In the genomic region with DNA sequence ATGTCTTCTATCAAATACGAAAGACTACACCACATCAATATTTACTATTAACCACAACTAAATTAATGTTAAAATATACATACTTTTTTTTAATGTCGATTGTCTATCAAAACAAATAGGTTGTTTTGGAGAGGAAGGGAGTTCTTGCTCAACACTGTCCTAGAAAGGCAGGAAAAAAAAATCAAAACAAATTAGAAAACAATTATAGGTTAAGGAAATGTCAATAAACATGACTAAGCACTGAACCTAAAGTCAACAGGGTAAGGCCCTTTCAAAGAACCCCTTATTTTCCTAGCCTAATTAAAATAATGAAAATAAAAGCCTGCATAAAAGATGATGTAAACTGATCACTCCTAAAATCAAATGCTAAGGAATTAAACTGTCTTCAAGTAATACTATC, we compare ENCODE assay signal across 21 cellular contexts.
"Had no signal": no experiment of that assay in that cellular context is flagged by ENCODE, and none has a peak within 500 bp of the region (broad histone marks: within the 10 kb centered on the region; RNA-seq: fewer than 3 reads in every experiment).

No MANE protein-coding gene starts in this region.

- H3K36me3 ChIP-seq: adrenal gland, ascending aorta had no signal

- DNase-seq: activated naive CD4-positive, alpha-beta T cell; activated T-cell treated with anti-CD3 and anti-CD28 coated beads, Interleukin-2, amount 50 U/mL, for 1 hour; adrenal gland; effector memory CD8-positive, alpha-beta T cell; glutamatergic neuron; hippocampal formation; left ventricle myocardium inferior; retina; stimulated activated CD4-positive, alpha-beta T cell treated with anti-CD3 and anti-CD28 coated beads, Interleukin-2, amount 100 ng/mL, for 48 hours; stimulated activated CD8-positive, alpha-beta memory T cell treated with anti-CD3 and anti-CD28 coated beads, Interleukin-4, amount 100 ng/mL, for 48 hours; stimulated activated naive B cell treated with anti-CD40 and anti-IgM and Interleukin-4, amounts not matched to agents 10 μg/mL and 1 μg/mL and 100 μg/mL, for 72 hours; testis; trophoblast cell had no signal

- FAIRE-seq: colon, endothelial cell of umbilical vein, frontal cortex had no signal

- H3K27ac ChIP-seq: adrenal gland, ascending aorta, esophagus muscularis mucosa, left ventricle myocardium inferior, testis, vagina had no signal

- H3K9me3 ChIP-seq: adrenal gland, ascending aorta, esophagus muscularis mucosa, left ventricle myocardium inferior, testis, vagina had no signal

- H3K4me3 ChIP-seq: adrenal gland, ascending aorta, esophagus muscularis mucosa, left ventricle myocardium inferior, testis, vagina had no signal

- ATAC-seq: effector memory CD8-positive, alpha-beta T cell; natural killer cell treated with Interleukin-12 subunit alpha and Interleukin-12 subunit beta and Interleukin-15 and Interleukin-18, amount 100 ng/mL, for 72 hours; stimulated activated naive B cell treated with anti-CD40 and anti-IgM and Interleukin-4, amounts not matched to agents 10 μg/mL and 1 μg/mL and 100 μg/mL, for 72 hours; WTC11 had no signal

- H3K27me3 ChIP-seq: adrenal gland, ascending aorta, esophagus muscularis mucosa, testis, vagina had no signal
